In genomic region chr1:51359860-51360259, GRCh38 we compare ENCODE assay signal across 7 cellular contexts. TPM values are rescaled to one million over a fixed set of nuclear protein-coding genes. Genes with fewer than 3 reads are reported as not detected.
"Had no signal": no experiment of that assay in that cellular context is flagged by ENCODE, and none has a peak within 500 bp of the region (broad histone marks: within the 10 kb centered on the region; RNA-seq: fewer than 3 reads in every experiment).

No MANE protein-coding gene starts in this region.

- H3K27ac ChIP-seq: HL-60 had no signal

- DNase-seq: IMR-90, KBM-7, KG1 had no signal

- H3K4me3 ChIP-seq: K562 had no signal

- ATAC-seq: HepG2, K562 had no signal

RNA-seq across cellular contexts. Expression of gene TTC39A, which starts 29.5 kb away (rescaled TPM):
- total RNA-seq: HT1080 had no signal
